Comparison of ENCODE assay signal across 8 cellular contexts in genomic region chr16:58494981-58495860, GRCh38. TPM values are rescaled to one million over a fixed set of nuclear protein-coding genes. Genes with fewer than 3 reads are reported as not detected.
DNase-seq lines count a peak whose midpoint lies in the region; ATAC-seq and TF ChIP-seq lines count a peak whose summit lies in the region.

No MANE protein-coding gene starts in this region.

- intact Hi-C loops in heart left ventricle (cut with DNase I) = no loop called here

- peak; percentile 40 to 72 (median 60) for ATAC-seq in heart left ventricle

- peak overlapping the region in 11 of 12 donors; percentile 59 to 93 (median 76) for H3K27ac ChIP-seq in heart left ventricle

- TF ChIP-seq POLR2A in heart left ventricle (IDR thresholded peaks at IDR 0.05) = no peak

- no peaks in the 10 kb centered on the region for H3K9me3 ChIP-seq in heart left ventricle

- DNase-seq in DMS79 treated with DMSO at 0.1 percent for 48 hours (lab: John Stamatoyannopoulos, UW) (peak; percentile 70), GOT3 (lab: John Stamatoyannopoulos, UW) (peak; percentile 55), LNCaP clone FGC (ENCODE audit: low read depth) (peak; percentile 78), RPMI8226 (peak; percentile 100), amniotic stem cell (lab: John Stamatoyannopoulos, UW) (peak; percentile 96), heart left ventricle (peak in 4 of 5 donors; percentile 88 to 91 (median 90)), pons (ENCODE audit: low spot score) (peak; percentile 98), activated gamma-delta T cell (lab: John Stamatoyannopoulos, UW) (no peak)

- peak; percentile 47 for TF ChIP-seq CTCF in LNCaP clone FGC (IDR thresholded peaks at IDR 0.05; ENCODE audit: control insufficient read depth, extremely low read depth, insufficient read depth)
- peak; percentile 13 to 70 (median 42) for TF ChIP-seq CTCF in heart left ventricle (IDR thresholded peaks at IDR 0.05)

- H3K4me1 ChIP-seq in heart left ventricle = peaks cover 0 to 88% (median 23%) of the 10 kb centered on the region in 12 donors

- H3K27me3 ChIP-seq in heart left ventricle = no peaks in the 10 kb centered on the region

- 15 to 28% (median 21%) methylated on average over 21 of the region's 21 CpGs for WGBS in heart left ventricle, 4 donors

- no peak overlapping the region for H3K4me3 ChIP-seq in LNCaP clone FGC (ENCODE audit: low read depth, low read length)
- peak overlapping the region in 9 of 12 donors; percentile 2 to 46 (median 25) for H3K4me3 ChIP-seq in heart left ventricle

- peaks cover 0 to 16% (median 0%) of the 10 kb centered on the region in 9 donors for H3K36me3 ChIP-seq in heart left ventricle

RNA-seq across cellular contexts. Expression of gene NDRG4, which starts 4.7 kb away (rescaled TPM):
- 1,000 to 10,000 TPM in 3 of 9 donors, 100 to 1,000 TPM in 6; 294 to 1,429 (median 742) TPM for total RNA-seq in heart left ventricle
- 100 to 1,000 TPM; 505 to 873 TPM for polyA plus RNA-seq in heart left ventricle

RNA-seq across cellular contexts. Expression of gene SETD6, which starts 20.1 kb away (rescaled TPM):
- 10 to 100 TPM; 10.1 to 18.0 (median 14.3) TPM for total RNA-seq in heart left ventricle
- 10 to 100 TPM; 13.2 to 14.9 TPM for polyA plus RNA-seq in heart left ventricle
